Comparison of ENCODE assay signal across 8 cellular contexts in genomic region chr19:58154287-58154678, GRCh38. TPM values are rescaled to one million over a fixed set of nuclear protein-coding genes. Genes with fewer than 3 reads are reported as not detected.
DNase-seq lines count a peak whose midpoint lies in the region; ATAC-seq and TF ChIP-seq lines count a peak whose summit lies in the region.

No MANE protein-coding gene starts in this region.

- POLR2A ChIA-PET in IMR-90 (lab: Charles Lee; ENCODE audit: unreplicated experiment) = interaction anchor here (0.6 kb wide), 1 partner anchor 167 kb away, joined by 3 read pairs; no protein-coding TSS in a partner anchor

- peak overlapping the region; percentile 65 for H3K9ac ChIP-seq in IMR-90 (ENCODE audit: low read depth, low read length)

- peak overlapping the region; percentile 80 for H2BK5ac ChIP-seq in IMR-90 (ENCODE audit: low read depth, low read length, poor library complexity, severe bottlenecking)

- intact Hi-C loops in IMR-90 (cut with micrococcal nuclease) = loop anchor here (2.0 to 10.0 kb wide), 5 partner anchors 149 to 969 kb away; partner anchors contain the start of genes ZNF256, ZNF416 and ZNF606

- no peak overlapping the region for H3K18ac ChIP-seq in IMR-90 (ENCODE audit: low read depth, low read length)

- peaks cover 10 to 16% of the 10 kb centered on the region in 2 donors for H3K9me3 Mint-ChIP-seq in stimulated activated naive CD8-positive, alpha-beta T cell treated with anti-CD3 and anti-CD28 coated beads, Interleukin-15, amount 100 ng/mL, for 72 hours

- peaks cover 8% of the 10 kb centered on the region for H3K9me3 ChIP-seq in IMR-90 (ENCODE audit: control insufficient read depth, insufficient read depth, low read length)

- H3K79me1 ChIP-seq in IMR-90 (ENCODE audit: low read depth in 1 of 2, low read length in 2 of 2) = peaks cover 6 to 13% of the 10 kb centered on the region in 2 experiments

- no peak overlapping the region for H2BK15ac ChIP-seq in IMR-90 (ENCODE audit: low read depth, low read length)

- H3K14ac ChIP-seq in IMR-90 (replicated peaks; ENCODE audit: low read depth, low read length) = no peak overlapping the region

- H3K36me3 ChIP-seq in IMR-90 (ENCODE audit: control insufficient read depth, insufficient read depth, low read length) = no peaks in the 10 kb centered on the region

- no peak for TF ChIP-seq CTCF in IMR-90 (conservative IDR thresholded peaks at IDR 0.05; ENCODE audit: low read depth, low read length)

- BruUV-seq in IMR-90 (replicated peaks; lab: Mats Ljungman, UMichigan) = no TSS peak

- no peaks in the 10 kb centered on the region for H3K27me3 ChIP-seq in IMR-90 (ENCODE audit: control insufficient read depth, insufficient read depth, low read length)

- DNase-seq in Ammon's horn (ENCODE audit: low spot score) (peak; percentile 18), IMR-90 (peak; percentile 24), cerebellar cortex (ENCODE audit: low spot score) (peak; percentile 61), left kidney (ENCODE audit: low read depth, low spot score) (peak; percentile 81), GM19238 (ENCODE audit: insufficient read length, low spot score) (no peak)
- DNase-seq in stimulated activated naive CD8-positive, alpha-beta T cell treated with anti-CD3 and anti-CD28 coated beads, Interleukin-15, amount 100 ng/mL, for 72 hours = no peak

- H3K4ac ChIP-seq in IMR-90 (ENCODE audit: low read depth, low read length) = peak overlapping the region; percentile 50; the same call in 1 of the 2 replicates

- in situ Hi-C loops in IMR-90 (cut with MboI; ENCODE audit: low sequenced_read_pairs) = loop anchor here (10.0 kb wide), 1 partner anchor 409 kb away; the partner anchor contains the start of gene ZNF776

- no peak overlapping the region for H3K56ac ChIP-seq in IMR-90 (ENCODE audit: extremely low read depth, insufficient read depth, low read length)

- H3K4me2 ChIP-seq in IMR-90 (ENCODE audit: low read depth, low read length) = peak overlapping the region; percentile 92

- peak overlapping the region; percentile 70 to 74; a peak in 3 of 4 replicates for H4K8ac ChIP-seq in IMR-90 (ENCODE audit: low read depth in 2 of 2, low read length in 2 of 2)

- H4K20me1 ChIP-seq in IMR-90 (ENCODE audit: insufficient read depth, low read length) = no peaks in the 10 kb centered on the region

- peak overlapping the region; percentile 42; the same call in 1 of the 2 replicates for H4K5ac ChIP-seq in IMR-90 (ENCODE audit: low read depth, low read length)

- peak overlapping the region; percentile 79 to 91 for H3K4me3 Mint-ChIP-seq in stimulated activated naive CD8-positive, alpha-beta T cell treated with anti-CD3 and anti-CD28 coated beads, Interleukin-15, amount 100 ng/mL, for 72 hours

- no peak overlapping the region for H4K91ac ChIP-seq in IMR-90 (ENCODE audit: insufficient read depth, low read depth, low read length)

- TF ChIP-seq RAD21 in IMR-90 (IDR thresholded peaks at IDR 0.05; ENCODE audit: low read length) = no peak

- CTCF ChIA-PET in IMR-90 (lab: Yijun Ruan, JAX) = no interaction called here

- peak; percentile 1 for ATAC-seq in IMR-90 (ENCODE audit: low read depth)
- no peak for ATAC-seq in stimulated activated naive CD8-positive, alpha-beta T cell treated with anti-CD3 and anti-CD28 coated beads, Interleukin-15, amount 100 ng/mL, for 72 hours
- ATAC-seq in HG02938 (IDR thresholded peaks at IDR 0.05; ENCODE audit: unreplicated experiment) = no peak
- ATAC-seq in HG02981 (IDR thresholded peaks at IDR 0.05; ENCODE audit: unreplicated experiment) = no peak

- 29% methylated on average over 2 of the region's 12 CpGs; no CpG with 5 or more reads in 1 of the 2 experiments for WGBS in IMR-90 (ENCODE audit: extremely low coverage in 2 of 2, insufficient read length in 1 of 2), 2 experiments

- no peak overlapping the region for H2BK20ac ChIP-seq in IMR-90 (ENCODE audit: low read depth, low read length)

- peak overlapping the region; percentile 79 for H2AK9ac ChIP-seq in IMR-90 (replicated peaks; ENCODE audit: low read depth, low read length, poor library complexity)

- H3K4me1 Mint-ChIP-seq in stimulated activated naive CD8-positive, alpha-beta T cell treated with anti-CD3 and anti-CD28 coated beads, Interleukin-15, amount 100 ng/mL, for 72 hours = peaks cover 41% of the 10 kb centered on the region

- H2AK5ac ChIP-seq in IMR-90 (ENCODE audit: low read depth, low read length) = no peak overlapping the region

- H3K9me1 ChIP-seq in IMR-90 (ENCODE audit: insufficient read depth, low read length) = no peaks in the 10 kb centered on the region

- no peak overlapping the region for H2BK120ac ChIP-seq in IMR-90 (ENCODE audit: low read depth, low read length)

- H3K23ac ChIP-seq in IMR-90 (ENCODE audit: low read depth, low read length) = no peak overlapping the region; the same call in 1 of the 2 replicates

- dilution Hi-C loops in IMR-90 (cut with HindIII; ENCODE audit: low sequenced_read_pairs, unreplicated experiment) = no loop called here

- H3K4me1 ChIP-seq in IMR-90 (ENCODE audit: control insufficient read depth, insufficient read depth, low read length) = no peaks in the 10 kb centered on the region; the same call in 1 of the 2 replicates

- peak overlapping the region; percentile 98 for H2AFZ ChIP-seq in IMR-90 (replicated peaks; ENCODE audit: low read length, poor library complexity)

- peak overlapping the region; percentile 72 for H3K4me3 ChIP-seq in IMR-90 (ENCODE audit: insufficient read depth, low read depth, low read length)

- H3K27ac Mint-ChIP-seq in stimulated activated naive CD8-positive, alpha-beta T cell treated with anti-CD3 and anti-CD28 coated beads, Interleukin-15, amount 100 ng/mL, for 72 hours = peak overlapping the region; percentile 1 to 92

- H3K27me3 Mint-ChIP-seq in stimulated activated naive CD8-positive, alpha-beta T cell treated with anti-CD3 and anti-CD28 coated beads, Interleukin-15, amount 100 ng/mL, for 72 hours = no peaks in the 10 kb centered on the region

- no peak for TF ChIP-seq POLR2A in IMR-90 (IDR thresholded peaks at IDR 0.05; ENCODE audit: low read depth, low read length)

- H3K27ac ChIP-seq in IMR-90 (ENCODE audit: insufficient read depth, low read length) = peak overlapping the region; percentile 70

TF ChIP-seq in IMR-90, 13 proteins besides CTCF, POLR2A, EP300 and RAD21:
- TF ChIP-seq MAFK (IDR thresholded peaks at IDR 0.05; ENCODE audit: low read depth, low read length) (no peak), RCOR1 (IDR thresholded peaks at IDR 0.05; ENCODE audit: insufficient replicate concordance, low read length) (no peak), RFX5 (IDR thresholded peaks at IDR 0.05; ENCODE audit: low read depth, low read length) (no peak), MAZ (IDR thresholded peaks at IDR 0.05; ENCODE audit: borderline replicate concordance, low read depth, low read length) (no peak), MXI1 (IDR thresholded peaks at IDR 0.05; ENCODE audit: borderline replicate concordance, low read depth, low read length) (no peak), CEBPB (IDR thresholded peaks at IDR 0.05; ENCODE audit: low read depth, low read length) (no peak)

RNA-seq across cellular contexts. Expression of gene ZNF329, which starts 3.7 kb away (rescaled TPM):
- total RNA-seq in IMR-90 (2012; rRNA removed) = 15.3 and 16.8 TPM in 2 replicates
- 3.3 and 4.7 TPM in 2 replicates for polyA plus RNA-seq in IMR-90 (2012; rRNA removed)
- polyA plus RNA-seq in IMR-90 (2012; cell fraction: cytosol; rRNA removed) = 1.3 and 2.0 TPM in 2 replicates
- polyA plus RNA-seq in IMR-90 (2012; cell fraction: nucleus; rRNA removed; ENCODE audit: low replicate concordance) = 1.1 and 3.6 TPM in 2 replicates

RNA-seq across cellular contexts. Expression of gene ZNF274, which starts 28.6 kb away (rescaled TPM):
- 12.5 and 15.2 TPM in 2 replicates for total RNA-seq in IMR-90 (2012; rRNA removed)
- 11.0 and 12.1 TPM in 2 replicates for polyA plus RNA-seq in IMR-90 (2012; rRNA removed)
- polyA plus RNA-seq in IMR-90 (2012; cell fraction: cytosol; rRNA removed) = 7.0 and 8.9 TPM in 2 replicates
- 18.6 and 24.2 TPM in 2 replicates for polyA plus RNA-seq in IMR-90 (2012; cell fraction: nucleus; rRNA removed; ENCODE audit: low replicate concordance)

RNA-seq across cellular contexts. Expression of gene ZSCAN18, which starts 56.3 kb away (rescaled TPM):
- total RNA-seq in IMR-90 (2012; rRNA removed) = 3.0 and 3.6 TPM in 2 replicates
- polyA plus RNA-seq in IMR-90 (2012; rRNA removed) = 8.2 and 11.1 TPM in 2 replicates
- polyA plus RNA-seq in IMR-90 (2012; cell fraction: cytosol; rRNA removed) = 8.6 and 9.5 TPM in 2 replicates
- polyA plus RNA-seq in IMR-90 (2012; cell fraction: nucleus; rRNA removed; ENCODE audit: low replicate concordance) = 30.0 and 36.5 TPM in 2 replicates

Comparison
In these comparisons a context has a peak if more than half of its experiments do, and no peak if none do; other contexts are left out.
1. DNase-seq: peak in Ammon's horn (single experiment), IMR-90 (single experiment), cerebellar cortex (single experiment) and left kidney (single experiment); none in stimulated activated naive CD8-positive, alpha-beta T cell treated with anti-CD3 and anti-CD28 coated beads, Interleukin-15, amount 100 ng/mL, for 72 hours (0 of 2) and GM19238 (single experiment).